Comparison of ENCODE assay signal across 1 cellular context in genomic region chr12:49322708-49323523, GRCh38.
TF ChIP-seq lines count a peak whose summit lies in the region.

A gene with protein sequence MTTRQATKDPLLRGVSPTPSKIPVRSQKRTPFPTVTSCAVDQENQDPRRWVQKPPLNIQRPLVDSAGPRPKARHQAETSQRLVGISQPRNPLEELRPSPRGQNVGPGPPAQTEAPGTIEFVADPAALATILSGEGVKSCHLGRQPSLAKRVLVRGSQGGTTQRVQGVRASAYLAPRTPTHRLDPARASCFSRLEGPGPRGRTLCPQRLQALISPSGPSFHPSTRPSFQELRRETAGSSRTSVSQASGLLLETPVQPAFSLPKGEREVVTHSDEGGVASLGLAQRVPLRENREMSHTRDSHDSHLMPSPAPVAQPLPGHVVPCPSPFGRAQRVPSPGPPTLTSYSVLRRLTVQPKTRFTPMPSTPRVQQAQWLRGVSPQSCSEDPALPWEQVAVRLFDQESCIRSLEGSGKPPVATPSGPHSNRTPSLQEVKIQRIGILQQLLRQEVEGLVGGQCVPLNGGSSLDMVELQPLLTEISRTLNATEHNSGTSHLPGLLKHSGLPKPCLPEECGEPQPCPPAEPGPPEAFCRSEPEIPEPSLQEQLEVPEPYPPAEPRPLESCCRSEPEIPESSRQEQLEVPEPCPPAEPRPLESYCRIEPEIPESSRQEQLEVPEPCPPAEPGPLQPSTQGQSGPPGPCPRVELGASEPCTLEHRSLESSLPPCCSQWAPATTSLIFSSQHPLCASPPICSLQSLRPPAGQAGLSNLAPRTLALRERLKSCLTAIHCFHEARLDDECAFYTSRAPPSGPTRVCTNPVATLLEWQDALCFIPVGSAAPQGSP (plus strand): TSS chr12:49323255. CDS start chr12:49323609, 354 bp downstream.

TF ChIP-seq in H1, 55 proteins besides CTCF, POLR2A, EP300 and RAD21:
- TF ChIP-seq SP1 (IDR thresholded peaks at IDR 0.05; ENCODE audit: low read depth, low read length) (peak; percentile 83; the same call in 1 of the 2 replicates), YY1 (IDR thresholded peaks at IDR 0.05; ENCODE audit: low read depth, low read length) (peak; percentile 79), NANOG (IDR thresholded peaks at IDR 0.05; ENCODE audit: insufficient read depth, low read depth, low read length, poor library complexity, severe bottlenecking) (no peak), CREB1 (IDR thresholded peaks at IDR 0.05) (peak; percentile 69), TCF12 (IDR thresholded peaks at IDR 0.05; ENCODE audit: low read depth, low read length) (no peak), KDM4A (IDR thresholded peaks at IDR 0.05; ENCODE audit: low read depth, low read length, severe bottlenecking) (peak; percentile 79), SAP30 (IDR thresholded peaks at IDR 0.05; ENCODE audit: insufficient read depth, insufficient replicate concordance, low read length) (peak; percentile 54), EZH2 (IDR thresholded peaks at IDR 0.05; ENCODE audit: low read depth, low read length, severe bottlenecking) (no peak), POLR2AphosphoS5 (IDR thresholded peaks at IDR 0.05; ENCODE audit: low read depth, low read length) (peak; percentile 71), CHD1 (IDR thresholded peaks at IDR 0.05; ENCODE audit: low read depth, low read length) (no peak), CHD7 (IDR thresholded peaks at IDR 0.05; ENCODE audit: insufficient replicate concordance, low read length) (no peak), CHD2 (IDR thresholded peaks at IDR 0.05; ENCODE audit: low read length) (peak; percentile 88), SIN3A (conservative IDR thresholded peaks at IDR 0.05 in 1 of 2, IDR thresholded peaks at IDR 0.05 in 1 of 2; ENCODE audit: low read depth in 1 of 2, low read length in 2 of 2) (peak in 1 of 2 experiments; percentile 16; a peak in 1 of 4 replicates), ATF2 (IDR thresholded peaks at IDR 0.05; ENCODE audit: low read length) (0 out of 2 replicates have a peak, but pooled peaks have one; percentile 16), CBX8 (IDR thresholded peaks at IDR 0.05; ENCODE audit: borderline replicate concordance, low read depth, low read length) (no peak), TAF1 (IDR thresholded peaks at IDR 0.05; ENCODE audit: low read depth, low read length) (peak; percentile 85), SP2 (IDR thresholded peaks at IDR 0.05; ENCODE audit: low read length) (peak; percentile 35; the same call in 1 of the 2 replicates), HDAC2 (IDR thresholded peaks at IDR 0.05; ENCODE audit: borderline replicate concordance in 1 of 2, low read depth in 2 of 2, low read length in 2 of 2) (peak in 1 of 2 experiments; percentile 56; a peak in 1 of 4 replicates), ZNF274 (IDR thresholded peaks at IDR 0.05; ENCODE audit: borderline replicate concordance, extremely low read depth, low read length) (no peak), RBBP5 (IDR thresholded peaks at IDR 0.05; ENCODE audit: borderline replicate concordance, low read depth, low read length) (0 out of 2 replicates have a peak, but pooled peaks have one; percentile 14), TAF7 (optimal IDR thresholded peaks at IDR 0.05; ENCODE audit: borderline replicate concordance, low read depth, low read length) (peak; percentile 80), EGR1 (IDR thresholded peaks at IDR 0.05; ENCODE audit: borderline replicate concordance, low read depth, low read length) (no peak), TBP (IDR thresholded peaks at IDR 0.05; ENCODE audit: low read depth, low read length) (peak; percentile 36; the same call in 1 of the 2 replicates), ASH2L (IDR thresholded peaks at IDR 0.05; ENCODE audit: low read length) (peak; percentile 51), BRCA1 (IDR thresholded peaks at IDR 0.05; ENCODE audit: low read depth, low read length) (peak; percentile 68), PHF8 (conservative IDR thresholded peaks at IDR 0.05; ENCODE audit: low read depth, low read length) (peak; percentile 68)
- TF ChIP-seq, protein P1, sequence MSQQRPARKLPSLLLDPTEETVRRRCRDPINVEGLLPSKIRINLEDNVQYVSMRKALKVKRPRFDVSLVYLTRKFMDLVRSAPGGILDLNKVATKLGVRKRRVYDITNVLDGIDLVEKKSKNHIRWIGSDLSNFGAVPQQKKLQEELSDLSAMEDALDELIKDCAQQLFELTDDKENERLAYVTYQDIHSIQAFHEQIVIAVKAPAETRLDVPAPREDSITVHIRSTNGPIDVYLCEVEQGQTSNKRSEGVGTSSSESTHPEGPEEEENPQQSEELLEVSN (IDR thresholded peaks at IDR 0.05): peak; percentile 10; the same call in 1 of the 2 replicates
TF ChIP-seq in H1: peak in this region for 19.
